8 cellular contexts compared by ENCODE assay signal in the genomic region with DNA sequence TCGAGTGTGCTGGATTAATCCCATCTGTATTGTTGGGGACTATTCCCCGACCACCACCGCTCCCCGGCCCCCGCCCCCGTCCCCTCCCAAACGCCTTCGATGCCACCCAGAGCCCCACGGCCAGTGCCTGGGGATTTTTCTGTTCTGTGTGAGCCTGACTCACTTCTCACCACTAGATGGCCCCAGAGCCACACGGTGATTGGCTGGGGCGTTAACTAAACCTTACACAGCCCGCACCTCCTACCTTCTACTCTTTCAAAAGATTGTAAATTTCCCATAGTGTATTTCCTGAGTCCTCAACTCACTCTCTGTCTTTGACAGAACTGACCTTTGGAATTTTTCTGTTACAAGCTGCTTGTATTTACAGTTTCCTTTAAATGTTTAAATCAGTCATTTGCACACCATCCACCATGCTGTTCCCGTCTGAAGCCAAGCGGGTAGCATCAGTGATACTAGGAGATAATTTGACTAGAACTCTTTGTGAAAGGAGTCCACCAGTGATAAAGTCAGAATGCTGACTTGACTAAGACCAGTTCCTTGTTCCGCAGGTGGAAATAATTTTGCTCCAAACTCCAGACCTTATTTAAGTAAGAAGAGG.
DNase-seq lines count a peak whose midpoint lies in the region; ATAC-seq and TF ChIP-seq lines count a peak whose summit lies in the region.

No MANE protein-coding gene starts in this region.

- 16 to 17% methylated on average over 15 of the region's 15 CpGs for WGBS in lung, 2 donors

- H3K27ac Mint-ChIP-seq in CD8-positive, alpha-beta memory T cell, result no peak overlapping the region

- H3K9me3 Mint-ChIP-seq in CD8-positive, alpha-beta memory T cell, result no peaks in the 10 kb centered on the region

- no peaks in the 10 kb centered on the region for H3K36me3 Mint-ChIP-seq in CD8-positive, alpha-beta memory T cell

- H3K9me3 ChIP-seq in CD8-positive, alpha-beta memory T cell (ENCODE audit: low read length), result no peaks in the 10 kb centered on the region
- H3K9me3 ChIP-seq in lung (ENCODE audit: control insufficient read depth in 2 of 2, insufficient read depth in 1 of 2, low read length in 1 of 2), result no peaks in the 10 kb centered on the region

- POLR2A ChIA-PET in CD8-positive, alpha-beta memory T cell (lab: Charles Lee), result no interaction called here

- H3K4me3 Mint-ChIP-seq in CD8-positive, alpha-beta memory T cell, result no peak overlapping the region

- peak; percentile 59 to 83 (median 67) for DNase-seq in CD8-positive, alpha-beta memory T cell
- DNase-seq in NCI-H524 treated with DMSO at 0.1 percent for 48 hours (lab: John Stamatoyannopoulos, UW), result peak; percentile 44
- DNase-seq in activated CD4-positive, alpha-beta T cell treated with anti-CD3 and anti-CD28 coated beads, Interleukin-2, amount 50 U/mL, for 1 hour, result peak; percentile 75
- peak; percentile 87 for DNase-seq in dermis blood vessel endothelial cell
- peak; percentile 78 for DNase-seq in lung (ENCODE audit: low spot score)
- peak; percentile 51 for DNase-seq in stimulated activated CD8-positive, alpha-beta memory T cell treated with anti-CD3 and anti-CD28 coated beads, Interleukin-12 subunit alpha, Interleukin-12 subunit beta, amount 100 ng/mL, for 4 hours (ENCODE audit: low read depth)

- ATAC-seq in HG03097 (IDR thresholded peaks at IDR 0.05; ENCODE audit: low FRiP score, unreplicated experiment) (peak; percentile 76), lung (ENCODE audit: insufficient read depth, low FRiP score) (peak; percentile 94), HG02852 (IDR thresholded peaks at IDR 0.05; ENCODE audit: unreplicated experiment) (no peak)

- H3K27me3 ChIP-seq in CD8-positive, alpha-beta memory T cell (ENCODE audit: insufficient read depth, low read length, poor library complexity, severe bottlenecking), result peaks cover 3% of the 10 kb centered on the region
- H3K27me3 ChIP-seq in lung (ENCODE audit: control insufficient read depth, insufficient read depth), result no peaks in the 10 kb centered on the region

- peaks cover 3 to 5% (median 4%) of the 10 kb centered on the region in 3 donors for H3K4me1 Mint-ChIP-seq in CD8-positive, alpha-beta memory T cell

- H3K27me3 Mint-ChIP-seq in CD8-positive, alpha-beta memory T cell, result peaks cover 0 to 11% of the 10 kb centered on the region in 2 donors

- no peak overlapping the region for H3K27ac ChIP-seq in CD8-positive, alpha-beta memory T cell (ENCODE audit: low read depth, low read length)
- H3K27ac ChIP-seq in lung (ENCODE audit: low read depth in 1 of 2, low read length in 1 of 2), result no peak overlapping the region

- CTCF ChIA-PET in CD8-positive, alpha-beta memory T cell (lab: Charles Lee), result interaction anchor here (0.6 to 5.1 kb wide), 15 partner anchors 11 to 1539 kb away, joined by 3 to 73 read pairs (median 3); no protein-coding TSS in a partner anchor

- H3K4me1 ChIP-seq in CD8-positive, alpha-beta memory T cell (ENCODE audit: insufficient read depth, low read length), result no peaks in the 10 kb centered on the region
- H3K4me1 ChIP-seq in lung (ENCODE audit: control insufficient read depth in 2 of 2, insufficient read depth in 2 of 2, low read length in 2 of 2), result peaks cover 0 to 2% of the 10 kb centered on the region in 2 donors

- H3K36me3 ChIP-seq in CD8-positive, alpha-beta memory T cell (ENCODE audit: insufficient read depth, low read length), result no peaks in the 10 kb centered on the region
- H3K36me3 ChIP-seq in lung (ENCODE audit: control insufficient read depth in 2 of 2, insufficient read depth in 2 of 2, low read length in 2 of 2), result peaks cover 0 to 2% of the 10 kb centered on the region in 2 donors

- H3K4me3 ChIP-seq in CD8-positive, alpha-beta memory T cell (ENCODE audit: low read length), result no peak overlapping the region
- no peak overlapping the region for H3K4me3 ChIP-seq in lung

- peak; percentile 96 for TF ChIP-seq CTCF in lung (IDR thresholded peaks at IDR 0.05; ENCODE audit: control extremely low read depth, extremely low read depth)
